Comparison of ENCODE assay signal across 17 cellular contexts in the genomic region with DNA sequence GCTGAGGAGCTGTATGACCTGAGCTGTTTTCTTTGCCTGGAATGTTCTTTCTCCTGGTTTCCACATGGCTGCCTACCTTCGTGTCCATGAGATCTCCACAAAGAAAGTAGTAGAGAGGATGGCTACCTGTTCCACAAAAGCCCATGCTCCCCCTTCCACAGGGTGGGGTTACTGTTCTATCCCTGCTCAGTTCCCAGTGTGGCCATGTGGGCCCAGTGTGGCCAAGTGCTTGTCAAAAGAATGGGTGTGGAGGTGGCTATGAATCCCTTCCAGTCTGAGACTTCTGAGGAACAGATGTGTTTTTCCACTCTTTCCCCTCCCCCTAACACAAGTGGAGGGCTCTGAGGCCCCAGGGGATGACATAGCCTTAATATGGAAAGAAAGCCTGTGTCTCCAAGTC.
"Had no signal": no experiment of that assay in that cellular context is flagged by ENCODE, and none has a peak within 500 bp of the region (broad histone marks: within the 10 kb centered on the region; RNA-seq: fewer than 3 reads in every experiment).

No MANE protein-coding gene starts in this region.

- H3K27me3 ChIP-seq: adrenal gland, colonic mucosa, hepatocyte, neural progenitor cell, pancreas, stomach, uterus had no signal

- H3K36me3 ChIP-seq: adrenal gland, colonic mucosa, neural progenitor cell, pancreas, stomach, thoracic aorta, uterus had no signal

- H3K4me1 ChIP-seq: adrenal gland, colonic mucosa, neural progenitor cell, pancreas, stomach, uterus had no signal

- H3K36me3 Mint-ChIP-seq: neural progenitor cell, WTC11 had no signal

- H3K4me3 Mint-ChIP-seq: neural progenitor cell, WTC11 had no signal

- H3K27ac Mint-ChIP-seq: neural progenitor cell, WTC11 had no signal

- H3K9me3 Mint-ChIP-seq: neural progenitor cell, WTC11 had no signal

- DNase-seq: activated CD4-positive, alpha-beta T cell treated with anti-CD3 and anti-CD28 coated beads for 48 hours; activated gamma-delta T cell; adrenal gland; colonic mucosa; effector CD4-positive, alpha-beta T cell; kidney; left ventricle myocardium superior; mesendoderm; pancreas; stimulated activated CD4-positive, alpha-beta T cell treated with anti-CD3 and anti-CD28 coated beads, Interleukin-15, amount 100 ng/mL, for 24 hours; stimulated activated CD4-positive, alpha-beta T cell treated with anti-CD3 and anti-CD28 coated beads, Interleukin-4, amount 100 ng/mL, for 24 hours; stomach; uterus had no signal

- H3K4me3 ChIP-seq: adrenal gland, colonic mucosa, hepatocyte, neural progenitor cell, pancreas, stomach, thoracic aorta, uterus had no signal

- H3K27ac ChIP-seq: adrenal gland, colonic mucosa, hepatocyte, neural progenitor cell, pancreas, stomach, thoracic aorta, uterus had no signal

- H3K4me1 Mint-ChIP-seq: neural progenitor cell had no signal

- H3K9me3 ChIP-seq: adrenal gland, colonic mucosa, pancreas, stomach, thoracic aorta, uterus had no signal

- ATAC-seq: left ventricle myocardium superior, pancreas, WTC11 had no signal
